In genomic region chr19:43021629-43022028, GRCh38 we compare ENCODE assay signal across 13 cellular contexts. TPM values are rescaled to one million over a fixed set of nuclear protein-coding genes. Genes with fewer than 3 reads are reported as not detected.
DNase-seq lines count a peak whose midpoint lies in the region; TF ChIP-seq lines count a peak whose summit lies in the region.
"Not testable (repeated sequence)": the region's sequence is repeated elsewhere in the genome, so short reads cannot be mapped to it uniquely, and the experiment has no call there.
"Had no signal": no experiment of that assay in that cellular context is flagged by ENCODE, and none has a peak within 500 bp of the region (broad histone marks: within the 10 kb centered on the region; RNA-seq: fewer than 3 reads in every experiment).

No MANE protein-coding gene starts in this region.

- not testable (repeated sequence) for H3K9me3 ChIP-seq in adrenal gland (replicated peaks in 1 of 3); osteoblast (ENCODE audit: low read depth, low read length)

- not testable (repeated sequence) for H3K4me3 ChIP-seq in ACC112 (ENCODE audit: low read depth, low read length); adrenal gland; foreskin fibroblast (ENCODE audit: low read depth in 1 of 2, low read length in 2 of 2); osteoblast (ENCODE audit: insufficient read depth, low read length)

- not testable (repeated sequence) for H4K20me1 ChIP-seq in osteoblast (ENCODE audit: insufficient read depth, low read length)

- not testable (repeated sequence) for TF ChIP-seq POLR2A in adrenal gland (IDR thresholded peaks at IDR 0.05)

- H3K36me3 ChIP-seq in ACC112 (ENCODE audit: insufficient read depth, low read length); adrenal gland (replicated peaks in 1 of 2); osteoblast (ENCODE audit: insufficient read depth, low read length): not testable (repeated sequence)

- not testable (repeated sequence) for H3K4me1 ChIP-seq in ACC112 (ENCODE audit: control insufficient read depth, insufficient read depth, low read length, unreplicated experiment); adrenal gland (replicated peaks in 1 of 2)
- H3K4me1 ChIP-seq in osteoblast (ENCODE audit: insufficient read depth, low read length), result peaks cover 10% of the 10 kb centered on the region

- H2AFZ ChIP-seq in ACC112 (ENCODE audit: low read length, unreplicated experiment); osteoblast (ENCODE audit: low read length): not testable (repeated sequence)

- WGBS in adrenal gland, 4 donors, result 59 to 86% (median 60%) methylated on average over 4 of the region's 4 CpGs

- DNase-seq in EL (peak; percentile 97), HPDE6-E6E7 (ENCODE audit: extremely low spot score) (peak; percentile 76), RKO (ENCODE audit: low spot score) (peak; percentile 70), adrenal gland (peak in 5 of 7 donors; percentile 9 to 36 (median 30)), dedifferentiated amniotic fluid mesenchymal stem cell (ENCODE audit: extremely low spot score) (peak; percentile 47), foreskin fibroblast (peak; percentile 87 to 88), osteoblast (ENCODE audit: insufficient read length, low spot score, missing footprints) (peak; percentile 66)

- not testable (repeated sequence) for H3K27me3 ChIP-seq in ACC112 (ENCODE audit: insufficient read depth, low read length); adrenal gland; osteoblast (ENCODE audit: insufficient read depth, low read length)

- H3K27ac ChIP-seq in ACC112 (ENCODE audit: low read depth, low read length) (peak overlapping the region; percentile 94), osteoblast (ENCODE audit: low read depth, low read length) (peak overlapping the region; percentile 93)
- H3K27ac ChIP-seq in adrenal gland, result not testable (repeated sequence)

- not testable (repeated sequence) for H3K79me2 ChIP-seq in ACC112 (ENCODE audit: control insufficient read depth, insufficient read depth, low read length, unreplicated experiment); osteoblast (ENCODE audit: insufficient read depth, low read length)

- not testable (repeated sequence) for H3K4me2 ChIP-seq in osteoblast (ENCODE audit: insufficient read depth, low read length)

- TF ChIP-seq CTCF in adrenal gland (IDR thresholded peaks at IDR 0.05); foreskin fibroblast (IDR thresholded peaks at IDR 0.05; ENCODE audit: low read depth, low read length); osteoblast (IDR thresholded peaks at IDR 0.05; ENCODE audit: extremely low read depth, low read depth, low read length): not testable (repeated sequence)

- intact Hi-C loops in adrenal gland (cut with DNase I), result not testable (repeated sequence)

RNA-seq across cellular contexts. Expression of gene PSG11, which starts 4.6 kb away (rescaled TPM):
- total RNA-seq in adrenal gland (not detected), osteoblast (not detected in 2 replicates)
- not detected for polyA plus RNA-seq in adrenal gland
- total RNA-seq: activated CD4-positive, alpha-beta memory T cell treated with anti-CD3 and anti-CD28 coated beads for 36 hours; CD4-positive, alpha-beta memory T cell; osteocyte; uterus had no signal
- polyA plus RNA-seq: CD4-positive, alpha-beta memory T cell; naive thymus-derived CD4-positive, alpha-beta T cell had no signal

Comparison
In these comparisons a context has a peak if more than half of its experiments do, and no peak if none do; other contexts are left out.
1. DNase-seq: peak in every context shown above with its lines; median percentile 97 in EL; 88 in foreskin fibroblast; 76 in HPDE6-E6E7; 70 in RKO; 66 in osteoblast; 47 in dedifferentiated amniotic fluid mesenchymal stem cell; 30 in adrenal gland.